ENCODE assay signal across 8 cellular contexts in genomic region chr10:1047937-1048336, GRCh38. TPM values are rescaled to one million over a fixed set of nuclear protein-coding genes. Genes with fewer than 3 reads are reported as not detected.
A peak's percentile ranks its signal among the peaks of the same experiment; 100 is the strongest.
DNase-seq lines count a peak whose midpoint lies in the region; ATAC-seq, FAIRE-seq and TF ChIP-seq lines count a peak whose summit lies in the region.

No MANE protein-coding gene starts in this region.

- TF ChIP-seq CTCF in DND-41 (IDR thresholded peaks at IDR 0.05; ENCODE audit: borderline replicate concordance, extremely low read depth, low read length, poor library complexity, severe bottlenecking) (no peak), OCI-LY3 (IDR thresholded peaks at IDR 0.05; ENCODE audit: low read depth, low read length) (no peak), nephron (IDR thresholded peaks at IDR 0.05; ENCODE audit: unreplicated experiment in 3 of 3) (no peak), GM20000 (IDR thresholded peaks at IDR 0.05; ENCODE audit: extremely low read depth, missing control alignments) (no peak)

- H3K79me2 ChIP-seq in DND-41 (ENCODE audit: insufficient read depth, low read length) (peaks cover 82% of the 10 kb centered on the region), OCI-LY3 (ENCODE audit: low read length) (peaks cover 85% of the 10 kb centered on the region)

- H4K20me1 ChIP-seq in DND-41 (ENCODE audit: insufficient read depth, low read length), result peaks cover 59% of the 10 kb centered on the region
- peaks cover 39% of the 10 kb centered on the region for H4K20me1 ChIP-seq in OCI-LY3 (ENCODE audit: insufficient read depth, low read length)

- peaks cover 41% of the 10 kb centered on the region for H3K36me3 Mint-ChIP-seq in nephron (ENCODE audit: low read depth)

- H3K9me3 ChIP-seq in DND-41 (ENCODE audit: insufficient read depth, low read length, severe bottlenecking) (no peaks in the 10 kb centered on the region), OCI-LY3 (ENCODE audit: insufficient read depth, low read length) (no peaks in the 10 kb centered on the region), duodenal mucosa (ENCODE audit: control insufficient read depth in 1 of 2, low read length in 2 of 2) (no peaks in the 10 kb centered on the region)

- no peaks in the 10 kb centered on the region for H3K27me3 Mint-ChIP-seq in nephron (ENCODE audit: low read depth)

- H3K9ac ChIP-seq in DND-41 (ENCODE audit: low read depth, low read length), result peak overlapping the region; percentile 79
- H3K9ac ChIP-seq in OCI-LY3 (ENCODE audit: low read length), result peak overlapping the region; percentile 92
- peak overlapping the region; percentile 87 to 91 for H3K9ac ChIP-seq in duodenal mucosa (ENCODE audit: low read depth in 1 of 2, low read length in 2 of 2)

- in situ Hi-C loops in ACHN (cut with HindIII; ENCODE audit: low pct_ligation_motif_present, low pct_unique_long_range_greater_than_20kb, low sequenced_read_pairs), result no loop called here

- H3K4me1 Mint-ChIP-seq in nephron, result peaks cover 45% of the 10 kb centered on the region

- no peak for FAIRE-seq in GM12891 (lab: Jason Lieb, UNC)

- H3K4me3 Mint-ChIP-seq in nephron, result peak overlapping the region; percentile 89 to 92 (median 91)

- peak overlapping the region; percentile 86 for H3K27ac ChIP-seq in DND-41 (ENCODE audit: low read length)
- peak overlapping the region; percentile 94 for H3K27ac ChIP-seq in OCI-LY3 (ENCODE audit: low read length)
- H3K27ac ChIP-seq in duodenal mucosa (ENCODE audit: low read depth, low read length), result peak overlapping the region; percentile 100

- H3K4me3 ChIP-seq in DND-41 (ENCODE audit: low read depth in 1 of 2, low read length in 2 of 2), result peak overlapping the region; percentile 60 to 83
- peak overlapping the region; percentile 99 for H3K4me3 ChIP-seq in OCI-LY3 (ENCODE audit: low read length)
- peak overlapping the region; percentile 97 to 98 for H3K4me3 ChIP-seq in duodenal mucosa (ENCODE audit: low read depth in 1 of 2, low read length in 2 of 2)

- no peaks in the 10 kb centered on the region for H3K9me3 Mint-ChIP-seq in nephron

- peak overlapping the region; percentile 91 to 99 (median 99) for H3K27ac Mint-ChIP-seq in nephron

- H2AFZ ChIP-seq in DND-41 (ENCODE audit: low read depth, low read length) (peak overlapping the region; percentile 60), OCI-LY3 (ENCODE audit: low read depth, low read length) (no peak overlapping the region)

- no peak for TF ChIP-seq POLR2A in GM12891 (IDR thresholded peaks at IDR 0.05; ENCODE audit: low read depth, low read length)

- peaks cover 68% of the 10 kb centered on the region for H3K36me3 ChIP-seq in DND-41 (ENCODE audit: insufficient read depth, low read length)
- peaks cover 49% of the 10 kb centered on the region for H3K36me3 ChIP-seq in OCI-LY3 (replicated peaks; ENCODE audit: low read depth, low read length)
- H3K36me3 ChIP-seq in duodenal mucosa (ENCODE audit: control insufficient read depth in 1 of 2, insufficient read depth in 2 of 2, low read length in 2 of 2), result peaks cover 5 to 18% of the 10 kb centered on the region in 2 donors

- H3K27me3 ChIP-seq in DND-41 (ENCODE audit: insufficient read depth, low read length, poor library complexity) (no peaks in the 10 kb centered on the region), OCI-LY3 (ENCODE audit: low read depth, low read length) (no peaks in the 10 kb centered on the region), duodenal mucosa (ENCODE audit: control insufficient read depth in 1 of 2, insufficient read depth in 2 of 2, low read length in 2 of 2) (no peaks in the 10 kb centered on the region)

- peak; percentile 57 for DNase-seq in DND-41
- no peak for DNase-seq in GM20000 (ENCODE audit: low spot score)
- no peak for DNase-seq in GM12891 (ENCODE audit: insufficient read length, low spot score)
- no peak for DNase-seq in ACHN

- peaks cover 67% of the 10 kb centered on the region for H3K4me1 ChIP-seq in DND-41 (ENCODE audit: insufficient read depth, low read length)
- peaks cover 45% of the 10 kb centered on the region for H3K4me1 ChIP-seq in OCI-LY3 (ENCODE audit: low read length)
- peaks cover 24 to 40% of the 10 kb centered on the region in 2 donors for H3K4me1 ChIP-seq in duodenal mucosa (ENCODE audit: control insufficient read depth in 1 of 2, insufficient read depth in 2 of 2, low read length in 2 of 2)

- H3K4me2 ChIP-seq in DND-41 (ENCODE audit: insufficient read depth, low read length) (peak overlapping the region; percentile 69), OCI-LY3 (ENCODE audit: low read length) (peak overlapping the region; percentile 61)

- ATAC-seq in DND-41 (ENCODE audit: insufficient read depth, low read depth), result no peak
- no peak for ATAC-seq in HG02938 (IDR thresholded peaks at IDR 0.05; ENCODE audit: unreplicated experiment)

TF ChIP-seq in GM12891, 5 proteins besides CTCF, POLR2A, EP300 and RAD21:
- TF ChIP-seq TAF1 (IDR thresholded peaks at IDR 0.05; ENCODE audit: low read depth, low read length), result no peak

RNA-seq across cellular contexts. Expression of gene IDI1, which starts 1.0 kb away (rescaled TPM):
- 76.3 TPM for polyA plus RNA-seq in GM12891 (2012; ENCODE audit: low read depth, missing spikeins)

RNA-seq across cellular contexts. Expression of gene WDR37, which starts 8.2 kb away (rescaled TPM):
- polyA plus RNA-seq in GM12891 (2012; ENCODE audit: low read depth, missing spikeins), result 4.0 TPM

RNA-seq across cellular contexts. Expression of gene IDI2, which starts 22.3 kb away (rescaled TPM):
- not detected for polyA plus RNA-seq in GM12891 (2012; ENCODE audit: low read depth, missing spikeins)

RNA-seq across cellular contexts. Expression of gene GTPBP4, which starts 59.7 kb away (rescaled TPM):
- 42.0 TPM for polyA plus RNA-seq in GM12891 (2012; ENCODE audit: low read depth, missing spikeins)
